Comparison of ENCODE assay signal across 13 cellular contexts in the genomic region with DNA sequence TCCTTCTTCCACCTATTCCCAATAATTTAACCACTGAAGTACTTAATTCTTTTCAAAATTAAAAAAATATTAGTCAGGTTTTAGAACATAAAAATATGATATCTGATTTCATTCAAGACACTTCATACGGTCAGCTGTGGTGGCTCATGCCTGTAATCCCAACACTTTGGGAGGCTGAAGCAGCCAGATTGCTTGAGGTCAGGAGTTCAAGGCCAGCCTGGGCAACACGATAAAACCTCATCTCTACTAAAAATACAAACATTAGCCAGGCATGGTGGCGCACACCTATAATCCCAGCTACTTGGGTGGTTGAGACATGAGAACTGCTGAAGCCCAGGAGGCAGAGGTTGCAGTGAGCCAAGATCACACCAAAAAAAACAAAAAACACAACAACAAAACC. TPM values are rescaled to one million over a fixed set of nuclear protein-coding genes. Genes with fewer than 3 reads are reported as not detected.
DNase-seq lines count a peak whose midpoint lies in the region; ATAC-seq and TF ChIP-seq lines count a peak whose summit lies in the region.
"Had no signal": no experiment of that assay in that cellular context is flagged by ENCODE, and none has a peak within 500 bp of the region (broad histone marks: within the 10 kb centered on the region; RNA-seq: fewer than 3 reads in every experiment).

No MANE protein-coding gene starts in this region.

- H3K4me1 Mint-ChIP-seq in activated T-cell treated with anti-CD3 and anti-CD28 coated beads, Interleukin-2, amount 50 U/mL, for 24 hours (ENCODE audit: low read depth) = peaks cover 56% of the 10 kb centered on the region
- peaks cover 38% of the 10 kb centered on the region for H3K4me1 Mint-ChIP-seq in activated T-cell treated with anti-CD3 and anti-CD28 coated beads, Interleukin-2, amount 50 U/mL, for 72 hours (ENCODE audit: low read depth)
- peaks cover 15% of the 10 kb centered on the region for H3K4me1 Mint-ChIP-seq in memory B cell

- no peak overlapping the region for H3K4me3 ChIP-seq in tibial artery
- H3K4me3 ChIP-seq: MG63 had no signal

- no peaks in the 10 kb centered on the region for H3K27me3 ChIP-seq in tibial artery
- H3K27me3 ChIP-seq: MG63 had no signal

- H3K4me3 Mint-ChIP-seq in activated T-cell treated with anti-CD3 and anti-CD28 coated beads, Interleukin-2, amount 50 U/mL, for 24 hours = no peak overlapping the region
- H3K4me3 Mint-ChIP-seq in activated T-cell treated with anti-CD3 and anti-CD28 coated beads, Interleukin-2, amount 50 U/mL, for 72 hours = no peak overlapping the region
- H3K4me3 Mint-ChIP-seq in memory B cell = no peak overlapping the region

- H3K4me1 ChIP-seq in tibial artery = no peaks in the 10 kb centered on the region

- ATAC-seq in activated T-cell treated with anti-CD3 and anti-CD28 coated beads, Interleukin-2, amount 50 U/mL, for 72 hours (replicated peaks in 1 of 2) = no peak
- ATAC-seq in memory B cell (ENCODE audit: low read depth) (no peak), GM19328 (IDR thresholded peaks at IDR 0.05; ENCODE audit: unreplicated experiment) (no peak)
- ATAC-seq: PC-3 had no signal

- DNase-seq in activated T-cell treated with anti-CD3 and anti-CD28 coated beads, Interleukin-2, amount 50 U/mL, for 24 hours = no peak
- no peak for DNase-seq in activated T-cell treated with anti-CD3 and anti-CD28 coated beads, Interleukin-2, amount 50 U/mL, for 72 hours
- no peak for DNase-seq in memory B cell (ENCODE audit: low spot score in 2 of 2)
- no peak for DNase-seq in COLO829 (ENCODE audit: low spot score)
- no peak for DNase-seq in stimulated activated CD8-positive, alpha-beta memory T cell treated with anti-CD3 and anti-CD28 coated beads, Interleukin-4, amount 100 ng/mL, for 48 hours
- no peak for DNase-seq in tibial artery
- DNase-seq: EL, MG63, NCI-H1105, NCI-H1694 treated with DMSO at 0.1 percent for 48 hours, PC-3 had no signal

- peaks cover 82% of the 10 kb centered on the region for H3K36me3 Mint-ChIP-seq in activated T-cell treated with anti-CD3 and anti-CD28 coated beads, Interleukin-2, amount 50 U/mL, for 24 hours (ENCODE audit: low read depth)
- peaks cover 10 to 38% of the 10 kb centered on the region in 2 donors for H3K36me3 Mint-ChIP-seq in activated T-cell treated with anti-CD3 and anti-CD28 coated beads, Interleukin-2, amount 50 U/mL, for 72 hours (ENCODE audit: insufficient read depth in 2 of 2)
- peaks cover 26% of the 10 kb centered on the region for H3K36me3 Mint-ChIP-seq in memory B cell

- H3K27ac Mint-ChIP-seq in activated T-cell treated with anti-CD3 and anti-CD28 coated beads, Interleukin-2, amount 50 U/mL, for 24 hours = peak overlapping the region; percentile 33
- H3K27ac Mint-ChIP-seq in activated T-cell treated with anti-CD3 and anti-CD28 coated beads, Interleukin-2, amount 50 U/mL, for 72 hours = no peak overlapping the region
- H3K27ac Mint-ChIP-seq in memory B cell = peak overlapping the region; percentile 41

- peaks cover 50 to 91% (median 54%) of the 10 kb centered on the region in 3 donors for H3K36me3 ChIP-seq in tibial artery

- no peaks in the 10 kb centered on the region for H3K9me3 ChIP-seq in tibial artery
- H3K9me3 ChIP-seq: MG63 had no signal

- TF ChIP-seq CTCF in VCaP (conservative IDR thresholded peaks at IDR 0.05) = no peak
- TF ChIP-seq CTCF in tibial artery (IDR thresholded peaks at IDR 0.05) = no peak

- intact Hi-C loops in tibial artery (cut with DNase I; ENCODE audit: low total_unique reads) = no loop called here

- H3K27ac ChIP-seq in VCaP (peak overlapping the region; percentile 61), tibial artery (no peak overlapping the region)

- H3K27me3 Mint-ChIP-seq in activated T-cell treated with anti-CD3 and anti-CD28 coated beads, Interleukin-2, amount 50 U/mL, for 24 hours = no peaks in the 10 kb centered on the region
- H3K27me3 Mint-ChIP-seq in activated T-cell treated with anti-CD3 and anti-CD28 coated beads, Interleukin-2, amount 50 U/mL, for 72 hours (ENCODE audit: low read depth) = no peaks in the 10 kb centered on the region
- no peaks in the 10 kb centered on the region for H3K27me3 Mint-ChIP-seq in memory B cell

- H3K9me3 Mint-ChIP-seq in activated T-cell treated with anti-CD3 and anti-CD28 coated beads, Interleukin-2, amount 50 U/mL, for 24 hours = peaks cover 5% of the 10 kb centered on the region
- no peaks in the 10 kb centered on the region for H3K9me3 Mint-ChIP-seq in activated T-cell treated with anti-CD3 and anti-CD28 coated beads, Interleukin-2, amount 50 U/mL, for 72 hours
- H3K9me3 Mint-ChIP-seq in memory B cell = no peaks in the 10 kb centered on the region

RNA-seq across cellular contexts. Expression of gene NBEAL2, which starts 56.7 kb away (rescaled TPM):
- total RNA-seq in activated T-cell treated with anti-CD3 and anti-CD28 coated beads, Interleukin-2, amount 50 U/mL, for 72 hours = 10 to 100 TPM; 84.0 to 87.4 TPM

RNA-seq across cellular contexts. Expression of gene CCDC12, which starts 59.6 kb away (rescaled TPM):
- total RNA-seq in activated T-cell treated with anti-CD3 and anti-CD28 coated beads, Interleukin-2, amount 50 U/mL, for 72 hours = 10 to 100 TPM; 54.7 to 56.2 TPM
